Comparison of ENCODE assay signal across 8 cellular contexts in the genomic region with DNA sequence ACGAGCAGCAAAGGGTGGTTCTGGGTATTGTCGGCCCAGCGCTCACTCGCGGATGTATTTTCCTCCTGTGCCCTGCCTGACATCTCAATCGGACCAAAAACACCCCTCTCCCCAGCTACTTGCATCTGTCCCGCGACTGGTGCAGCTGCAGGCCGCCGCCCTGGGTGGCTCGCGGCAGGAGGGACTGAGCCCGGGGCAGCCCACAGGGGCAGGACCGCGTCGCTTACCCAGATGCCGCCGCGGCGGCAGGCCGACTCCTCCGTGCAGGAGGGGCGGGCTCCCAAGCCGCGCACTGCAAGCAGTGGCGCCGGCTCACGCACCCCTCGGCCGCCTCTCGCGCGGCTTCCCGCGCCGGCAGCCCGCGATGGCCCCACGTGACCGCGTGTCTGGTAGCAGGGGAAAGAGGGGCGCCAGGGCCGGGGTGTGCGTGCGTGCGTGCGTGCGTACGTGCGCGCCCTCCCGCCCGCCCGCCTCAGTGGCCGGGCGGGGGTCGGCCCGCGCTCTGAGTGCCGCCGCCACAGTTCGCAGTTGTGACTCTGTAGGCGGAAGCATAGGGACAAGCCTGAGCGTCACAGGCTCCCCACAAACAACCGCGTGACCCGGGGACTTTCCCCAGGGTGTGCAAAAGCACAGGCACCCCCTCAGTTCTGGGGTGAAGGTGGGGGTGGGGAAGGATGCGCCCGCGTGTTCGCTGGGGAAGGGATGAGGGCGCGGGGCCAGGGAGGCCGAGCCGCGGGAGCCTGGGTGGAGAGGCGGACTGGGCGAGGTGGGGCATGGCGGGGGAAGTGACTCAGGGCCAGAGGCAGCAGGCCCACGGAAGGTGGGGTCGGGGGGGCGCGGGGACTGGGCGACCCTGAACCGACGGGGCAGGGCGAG. TPM values are rescaled to one million over a fixed set of nuclear protein-coding genes. Genes with fewer than 3 reads are reported as not detected.
A peak's percentile ranks its signal among the peaks of the same experiment; 100 is the strongest.
DNase-seq lines count a peak whose midpoint lies in the region; ATAC-seq and TF ChIP-seq lines count a peak whose summit lies in the region.

A gene with protein sequence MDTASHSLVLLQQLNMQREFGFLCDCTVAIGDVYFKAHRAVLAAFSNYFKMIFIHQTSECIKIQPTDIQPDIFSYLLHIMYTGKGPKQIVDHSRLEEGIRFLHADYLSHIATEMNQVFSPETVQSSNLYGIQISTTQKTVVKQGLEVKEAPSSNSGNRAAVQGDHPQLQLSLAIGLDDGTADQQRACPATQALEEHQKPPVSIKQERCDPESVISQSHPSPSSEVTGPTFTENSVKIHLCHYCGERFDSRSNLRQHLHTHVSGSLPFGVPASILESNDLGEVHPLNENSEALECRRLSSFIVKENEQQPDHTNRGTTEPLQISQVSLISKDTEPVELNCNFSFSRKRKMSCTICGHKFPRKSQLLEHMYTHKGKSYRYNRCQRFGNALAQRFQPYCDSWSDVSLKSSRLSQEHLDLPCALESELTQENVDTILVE (minus strand): TSS at position 405 of the 876 bp plus-strand sequence. CDS start 13,305 bp downstream, outside the sequence.

- no peak for TF ChIP-seq CTCF in right atrium auricular region (IDR thresholded peaks at IDR 0.05)
- no peak for TF ChIP-seq CTCF in psoas muscle (IDR thresholded peaks at IDR 0.05)

- peak; percentile 67 for TF ChIP-seq POLR2A in GM15510 (IDR thresholded peaks at IDR 0.05; ENCODE audit: borderline replicate concordance, extremely low read depth, insufficient read length)

- H3K36me3 Mint-ChIP-seq in T-helper 1 cell treated with Interleukin-12 subunit alpha and Interleukin-12 subunit beta and Interleukin-4 antibody, amounts not matched to agents 30 μg/mL and 1 μg/mL, for 36 hours (ENCODE audit: low read depth) = peaks cover 31% of the 10 kb centered on the region

- intact Hi-C loops in psoas muscle (cut with DNase I) = loop anchor here in 1 of 2 donors (10.0 kb wide), 1 partner anchor 159 kb away; no protein-coding TSS in a partner anchor

- peak within 1 kb of the TSS; percentile 99 to 100 for H3K27ac ChIP-seq in right atrium auricular region
- H3K27ac ChIP-seq in psoas muscle = peak within 1 kb of the TSS; percentile 99
- peak within 1 kb of the TSS; percentile 100 for H3K27ac ChIP-seq in urinary bladder (ENCODE audit: low read depth)

- H3K27me3 Mint-ChIP-seq in T-helper 1 cell treated with Interleukin-12 subunit alpha and Interleukin-12 subunit beta and Interleukin-4 antibody, amounts not matched to agents 30 μg/mL and 1 μg/mL, for 36 hours (ENCODE audit: low read depth) = no peaks in the 10 kb centered on the region

- H3K27me3 ChIP-seq in right atrium auricular region = no peaks in the 10 kb centered on the region
- no peaks in the 10 kb centered on the region for H3K27me3 ChIP-seq in psoas muscle (ENCODE audit: insufficient read depth in 3 of 3, low read length in 2 of 3)

- no peaks in the 10 kb centered on the region for H3K36me3 ChIP-seq in right atrium auricular region
- H3K36me3 ChIP-seq in psoas muscle (ENCODE audit: insufficient read depth in 1 of 2, low read depth in 1 of 2) = peaks cover 0 to 6% of the 10 kb centered on the region in 2 donors
- H3K36me3 ChIP-seq in urinary bladder (ENCODE audit: insufficient read depth) = no peaks in the 10 kb centered on the region

- peaks cover 54% of the 10 kb centered on the region for H3K4me1 Mint-ChIP-seq in T-helper 1 cell treated with Interleukin-12 subunit alpha and Interleukin-12 subunit beta and Interleukin-4 antibody, amounts not matched to agents 30 μg/mL and 1 μg/mL, for 36 hours (ENCODE audit: low read depth)

- H3K4me3 ChIP-seq in right atrium auricular region (peak within 1 kb of the TSS; percentile 80 to 85), psoas muscle (peak within 1 kb of the TSS; percentile 93), urinary bladder (ENCODE audit: low read depth, low read length) (peak within 1 kb of the TSS; percentile 82)

- peak within 1 kb of the TSS; percentile 100 for H3K4me3 Mint-ChIP-seq in T-helper 1 cell treated with Interleukin-12 subunit alpha and Interleukin-12 subunit beta and Interleukin-4 antibody, amounts not matched to agents 30 μg/mL and 1 μg/mL, for 36 hours

- H3K4me1 ChIP-seq in right atrium auricular region (peaks cover 0 to 58% of the 10 kb centered on the region in 2 donors), psoas muscle (peaks cover 59% of the 10 kb centered on the region), urinary bladder (ENCODE audit: insufficient read depth) (peaks cover 4% of the 10 kb centered on the region)

- ATAC-seq in HG02870 (IDR thresholded peaks at IDR 0.05; ENCODE audit: unreplicated experiment) = peak; percentile 54
- peak; percentile 74 to 79 (median 76) for ATAC-seq in psoas muscle

- WGBS in psoas muscle, 3 donors = 0% methylated on average over 50 to 87 of the region's 87 CpGs
- WGBS in urinary bladder = under 1% methylated on average over 87 of the region's 87 CpGs

- H3K27ac Mint-ChIP-seq in T-helper 1 cell treated with Interleukin-12 subunit alpha and Interleukin-12 subunit beta and Interleukin-4 antibody, amounts not matched to agents 30 μg/mL and 1 μg/mL, for 36 hours = peak within 1 kb of the TSS; percentile 100

- H3K9me3 ChIP-seq in right atrium auricular region = no peaks in the 10 kb centered on the region
- no peaks in the 10 kb centered on the region for H3K9me3 ChIP-seq in psoas muscle

- H3K9me3 Mint-ChIP-seq in T-helper 1 cell treated with Interleukin-12 subunit alpha and Interleukin-12 subunit beta and Interleukin-4 antibody, amounts not matched to agents 30 μg/mL and 1 μg/mL, for 36 hours = no peaks in the 10 kb centered on the region

- DNase-seq in NCI-H146 (lab: John Stamatoyannopoulos, UW) = peak; percentile 87
- DNase-seq in amniotic stem cell (lab: John Stamatoyannopoulos, UW) = peak; percentile 87
- peak; percentile 92 for DNase-seq in right atrium auricular region (ENCODE audit: low spot score)
- peak; percentile 93 to 96 for DNase-seq in psoas muscle

RNA-seq across cellular contexts. Expression of the gene that starts here (rescaled TPM):
- total RNA-seq in right atrium auricular region (1 to 10 TPM; 5.0 to 9.2 TPM), psoas muscle (10 to 100 TPM; 10.2 to 12.7 (median 11.8) TPM), urinary bladder (14.5 TPM)
- polyA plus RNA-seq in psoas muscle (10 to 100 TPM in 1 of 3 donors, 1 to 10 TPM in 2; 2.7 to 11.2 (median 3.2) TPM), urinary bladder (5.9 TPM)

Comparison
In these comparisons a context has a peak if more than half of its experiments do, and no peak if none do; other contexts are left out.
1. Peak in every context shown above with its lines: DNase-seq, ATAC-seq, H3K4me3 ChIP-seq and H3K27ac ChIP-seq.